Comparison of ENCODE assay signal across 15 cellular contexts in genomic region chr15:92938387-92938786, GRCh38. TPM values are rescaled to one million over a fixed set of nuclear protein-coding genes. Genes with fewer than 3 reads are reported as not detected.
DNase-seq lines count a peak whose midpoint lies in the region; ATAC-seq and TF ChIP-seq lines count a peak whose summit lies in the region.
"Had no signal": no experiment of that assay in that cellular context is flagged by ENCODE, and none has a peak within 500 bp of the region (broad histone marks: within the 10 kb centered on the region; RNA-seq: fewer than 3 reads in every experiment).

No MANE protein-coding gene starts in this region.

- no peaks in the 10 kb centered on the region for H3K9me3 Mint-ChIP-seq in type B pancreatic cell

- H3K27me3 ChIP-seq in left ventricle myocardium inferior (ENCODE audit: low read depth): no peaks in the 10 kb centered on the region
- no peaks in the 10 kb centered on the region for H3K27me3 ChIP-seq in adrenal gland
- H3K27me3 ChIP-seq: dorsolateral prefrontal cortex, heart right ventricle, SJCRH30 had no signal

- no peak for ATAC-seq in Right ventricle myocardium inferior
- ATAC-seq: activated CD4-positive, alpha-beta T cell treated with anti-CD3 and anti-CD28 coated beads for 36 hours; heart right ventricle had no signal

- no peaks in the 10 kb centered on the region for H3K27me3 Mint-ChIP-seq in type B pancreatic cell
- H3K27me3 Mint-ChIP-seq: activated CD4-positive, alpha-beta T cell treated with anti-CD3 and anti-CD28 coated beads for 36 hours had no signal

- H3K27ac ChIP-seq in left ventricle myocardium inferior (replicated peaks): no peak overlapping the region
- H3K27ac ChIP-seq in RWPE1: no peak overlapping the region
- H3K27ac ChIP-seq in adrenal gland: no peak overlapping the region
- H3K27ac ChIP-seq: heart right ventricle, SJCRH30 had no signal

- DNase-seq in left ventricle myocardium inferior (no peak), Right ventricle myocardium inferior (ENCODE audit: missing footprints) (no peak), RWPE1 (ENCODE audit: low spot score) (no peak), fibroblast of villous mesenchyme (ENCODE audit: low read depth) (no peak), type B pancreatic cell (ENCODE audit: extremely low spot score, unreplicated experiment) (no peak), GM13977 (ENCODE audit: low spot score) (no peak), activated T-cell treated with anti-CD3 and anti-CD28 coated beads for 4 hours (no peak), adrenal gland (no peak)
- DNase-seq: activated CD4-positive, alpha-beta T cell treated with anti-CD3 and anti-CD28 coated beads for 36 hours; activated naive CD4-positive, alpha-beta T cell treated with Interleukin-2 at 50 U/mL for 16 hours; dorsolateral prefrontal cortex; heart right ventricle; Karpas-422; SJCRH30 had no signal

- no peak for TF ChIP-seq POLR2A in adrenal gland (IDR thresholded peaks at IDR 0.05)

- H3K4me3 Mint-ChIP-seq in type B pancreatic cell: no peak overlapping the region
- H3K4me3 Mint-ChIP-seq: activated CD4-positive, alpha-beta T cell treated with anti-CD3 and anti-CD28 coated beads for 36 hours had no signal

- no peak overlapping the region for H3K4me3 ChIP-seq in left ventricle myocardium inferior
- no peak overlapping the region for H3K4me3 ChIP-seq in fibroblast of villous mesenchyme (ENCODE audit: low read depth, low read length)
- H3K4me3 ChIP-seq in adrenal gland: no peak overlapping the region
- H3K4me3 ChIP-seq: dorsolateral prefrontal cortex, HAP-1, heart right ventricle, SJCRH30 had no signal

- intact Hi-C loops in left ventricle myocardium inferior (cut with micrococcal nuclease): loop anchor here (10.0 kb wide), 1 partner anchor 46 kb away; no protein-coding TSS in a partner anchor
- intact Hi-C loops in Right ventricle myocardium inferior (cut with DNase I): no loop called here
- intact Hi-C loops in adrenal gland (cut with DNase I): loop anchor here in 1 of 2 donors (5.0 kb wide), 1 partner anchor 44 kb away; no protein-coding TSS in a partner anchor

- H3K27ac Mint-ChIP-seq in type B pancreatic cell: no peak overlapping the region

- 75 to 81% (median 78%) methylated on average over 2 of the region's 2 CpGs for WGBS in adrenal gland, 4 donors

- H3K36me3 ChIP-seq in left ventricle myocardium inferior (peaks cover 95% of the 10 kb centered on the region), adrenal gland (replicated peaks in 1 of 2) (peaks cover 0 to 89% of the 10 kb centered on the region in 2 donors)

- in situ Hi-C loops in GM13977 (cut with MboI; ENCODE audit: low pct_unique_long_range_greater_than_20kb, low sequenced_read_pairs, unreplicated experiment): no loop called here

- H3K4me1 ChIP-seq in left ventricle myocardium inferior (peaks cover 9% of the 10 kb centered on the region), adrenal gland (replicated peaks in 1 of 2) (peaks cover 0 to 4% of the 10 kb centered on the region in 2 donors)
- H3K4me1 ChIP-seq: HAP-1, SJCRH30 had no signal

- TF ChIP-seq CTCF in left ventricle myocardium inferior (IDR thresholded peaks at IDR 0.05; ENCODE audit: borderline replicate concordance): peak; percentile 31
- TF ChIP-seq CTCF in RWPE1 (conservative IDR thresholded peaks at IDR 0.05; ENCODE audit: low read depth): 0 out of 2 replicates have a peak, but pooled peaks have one; percentile 9
- peak; percentile 38 for TF ChIP-seq CTCF in fibroblast of villous mesenchyme (IDR thresholded peaks at IDR 0.05; ENCODE audit: insufficient read depth, low read depth, low read length)
- peak; percentile 71 for TF ChIP-seq CTCF in type B pancreatic cell (conservative IDR thresholded peaks at IDR 0.05)
- TF ChIP-seq CTCF in GM13977 (IDR thresholded peaks at IDR 0.05; ENCODE audit: extremely low read depth, insufficient read depth, missing control alignments): no peak
- TF ChIP-seq CTCF in adrenal gland (IDR thresholded peaks at IDR 0.05): peak in 2 of 6 experiments; percentile 25 to 26

- POLR2A ChIA-PET in RWPE1 (lab: Yijun Ruan, JAX; ENCODE audit: low non-redundant PET): no interaction called here

- H3K9me3 ChIP-seq in left ventricle myocardium inferior (replicated peaks) (no peaks in the 10 kb centered on the region), adrenal gland (replicated peaks in 1 of 3) (no peaks in the 10 kb centered on the region)
- H3K9me3 ChIP-seq: HAP-1, heart right ventricle, SJCRH30 had no signal

- H3K4me1 Mint-ChIP-seq in type B pancreatic cell (ENCODE audit: unreplicated experiment): peaks cover 7% of the 10 kb centered on the region

- CTCF ChIA-PET in RWPE1 (lab: Yijun Ruan, JAX): interaction anchor here (0.6 kb wide), 1 partner anchor 91 kb away, joined by 3 read pairs; no protein-coding TSS in a partner anchor

- H3K36me3 Mint-ChIP-seq in type B pancreatic cell: peaks cover 59% of the 10 kb centered on the region

RNA-seq across cellular contexts. Expression of gene CHD2, which starts 38.3 kb away (rescaled TPM):
- total RNA-seq in left ventricle myocardium inferior (41.3 TPM), Right ventricle myocardium inferior (45.9 TPM), fibroblast of villous mesenchyme (85.7 and 102 TPM in 2 replicates), type B pancreatic cell (ENCODE audit: low replicate concordance) (123 and 135 TPM in 2 replicates), adrenal gland (100 to 1,000 TPM in 2 of 8 donors, 10 to 100 TPM in 6; 41.3 to 115 (median 83.1) TPM)
- polyA plus RNA-seq in adrenal gland: 10 to 100 TPM; 40.1 to 60.2 (median 50.3) TPM
